ENCODE assay signal across 8 cellular contexts in genomic region chr1:117929340-117930172, GRCh38. TPM values are rescaled to one million over a fixed set of nuclear protein-coding genes. Genes with fewer than 3 reads are reported as not detected.
DNase-seq lines count a peak whose midpoint lies in the region; ATAC-seq and TF ChIP-seq lines count a peak whose summit lies in the region.

Gene GDAP2, minus strand, starts transcription at chr1:117929621. Its CDS starts 9,264 bp downstream, at chr1:117920357.
Gene WDR3, plus strand, starts transcription at chr1:117929739. Its CDS starts 3,581 bp downstream, at chr1:117933320.

- DNase-seq in ELF-1 (ENCODE audit: low read depth, low spot score): peak; percentile 98
- DNase-seq in H7: peak; percentile 88
- peak; percentile 99 for DNase-seq in M059J (ENCODE audit: low read depth)
- DNase-seq in SHP77 (lab: John Stamatoyannopoulos, UW): peak; percentile 98 to 99
- peak; percentile 93 for DNase-seq in activated effector memory CD4-positive, alpha-beta T cell treated with Interleukin-2 at 50 U/mL for 16 hours
- peak; percentile 97 for DNase-seq in fibroblast of pulmonary artery (ENCODE audit: low read depth)
- DNase-seq in natural killer cell treated with Interleukin-12 subunit alpha and Interleukin-12 subunit beta and Interleukin-15 and Interleukin-18, amount 100 ng/mL, for 72 hours (ENCODE audit: low spot score): peak; percentile 97
- DNase-seq in stimulated activated naive CD8-positive, alpha-beta T cell treated with anti-CD3 and anti-CD28 coated beads, Interleukin-15, Interleukin-2, amounts not matched to agents 100 U/mL and 50 U/mL, for 24 hours: peak; percentile 93

- peak within 1 kb of the TSS; percentile 99 for H3K4me3 Mint-ChIP-seq in natural killer cell treated with Interleukin-12 subunit alpha and Interleukin-12 subunit beta and Interleukin-15 and Interleukin-18, amount 100 ng/mL, for 72 hours

- H3K4me1 Mint-ChIP-seq in natural killer cell treated with Interleukin-12 subunit alpha and Interleukin-12 subunit beta and Interleukin-15 and Interleukin-18, amount 100 ng/mL, for 72 hours (ENCODE audit: low read depth in 2 of 2): peaks cover 42 to 51% of the 10 kb centered on the region in 2 donors

- H3K27me3 ChIP-seq in H7 (ENCODE audit: control insufficient read depth, insufficient read depth, low read length): no peaks in the 10 kb centered on the region

- H3K9me3 Mint-ChIP-seq in natural killer cell treated with Interleukin-12 subunit alpha and Interleukin-12 subunit beta and Interleukin-15 and Interleukin-18, amount 100 ng/mL, for 72 hours: no peaks in the 10 kb centered on the region

- H3K27ac Mint-ChIP-seq in natural killer cell treated with Interleukin-12 subunit alpha and Interleukin-12 subunit beta and Interleukin-15 and Interleukin-18, amount 100 ng/mL, for 72 hours: peak within 1 kb of the TSS; percentile 83 to 88

- peak; percentile 98 to 99 for ATAC-seq in natural killer cell treated with Interleukin-12 subunit alpha and Interleukin-12 subunit beta and Interleukin-15 and Interleukin-18, amount 100 ng/mL, for 72 hours
- ATAC-seq in stimulated activated naive CD8-positive, alpha-beta T cell treated with anti-CD3 and anti-CD28 coated beads, Interleukin-15, Interleukin-2, amounts not matched to agents 100 U/mL and 50 U/mL, for 24 hours: peak; percentile 97

- peak within 1 kb of the TSS; percentile 93 for H3K4me3 ChIP-seq in H7 (ENCODE audit: insufficient read depth, low read depth, low read length)
- peak within 1 kb of the TSS; percentile 86 for H3K4me3 ChIP-seq in fibroblast of pulmonary artery (replicated peaks; ENCODE audit: low read depth, low read length)

- peaks cover 5% of the 10 kb centered on the region for H3K36me3 Mint-ChIP-seq in natural killer cell treated with Interleukin-12 subunit alpha and Interleukin-12 subunit beta and Interleukin-15 and Interleukin-18, amount 100 ng/mL, for 72 hours

- no peak for TF ChIP-seq CTCF in fibroblast of pulmonary artery (IDR thresholded peaks at IDR 0.05; ENCODE audit: low read length, missing control alignments)

- H3K27me3 Mint-ChIP-seq in natural killer cell treated with Interleukin-12 subunit alpha and Interleukin-12 subunit beta and Interleukin-15 and Interleukin-18, amount 100 ng/mL, for 72 hours: no peaks in the 10 kb centered on the region

- no peaks in the 10 kb centered on the region; the same call in 1 of the 2 replicates for H3K36me3 ChIP-seq in H7 (replicated peaks; ENCODE audit: control insufficient read depth, insufficient read depth, low read length)

RNA-seq across cellular contexts. Expression of gene GDAP2, which starts in this region (rescaled TPM):
- total RNA-seq in H7 (2014; rRNA removed; shearing (Covaris generic)): 20.3 and 29.2 TPM in 2 replicates
- 13.5 and 24.6 TPM in 2 replicates for total RNA-seq in M059J (2014; rRNA removed; shearing (Covaris generic))
- 10 to 100 TPM; 31.3 to 36.6 TPM for total RNA-seq in natural killer cell treated with Interleukin-12 subunit alpha and Interleukin-12 subunit beta and Interleukin-15 and Interleukin-18, amount 100 ng/mL, for 72 hours

RNA-seq across cellular contexts. Expression of gene WDR3, which starts in this region (rescaled TPM):
- total RNA-seq in H7 (2014; rRNA removed; shearing (Covaris generic)): 49.7 and 51.4 TPM in 2 replicates
- 16.9 and 21.0 TPM in 2 replicates for total RNA-seq in M059J (2014; rRNA removed; shearing (Covaris generic))
- total RNA-seq in natural killer cell treated with Interleukin-12 subunit alpha and Interleukin-12 subunit beta and Interleukin-15 and Interleukin-18, amount 100 ng/mL, for 72 hours: 10 to 100 TPM; 40.1 to 44.8 TPM

Comparison
In these comparisons a context has a peak if more than half of its experiments do, and no peak if none do; other contexts are left out.
1. Peak in every context shown above with its lines: DNase-seq, ATAC-seq and H3K4me3 ChIP-seq.